In the genomic region with DNA sequence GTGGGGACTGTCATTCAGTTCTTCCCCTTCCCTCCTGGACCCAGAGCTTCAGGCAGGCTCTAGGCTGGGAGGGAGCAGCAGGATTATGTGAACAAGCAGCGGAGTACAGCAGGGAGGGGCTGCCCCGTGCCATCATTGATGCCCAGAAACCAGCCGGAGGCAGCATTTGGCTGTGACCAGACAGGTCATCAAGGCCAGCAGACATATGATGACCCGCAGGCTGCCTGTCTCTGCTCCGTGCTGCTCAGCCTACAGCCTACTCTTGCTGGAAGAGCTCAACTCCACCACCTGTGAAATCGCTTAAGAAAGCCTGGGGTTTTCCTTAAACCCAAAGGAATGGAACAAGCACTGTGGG, we compare ENCODE assay signal across 5 cellular contexts. TPM values are rescaled to one million over a fixed set of nuclear protein-coding genes. Genes with fewer than 3 reads are reported as not detected.
DNase-seq lines count a peak whose midpoint lies in the region; ATAC-seq lines count a peak whose summit lies in the region.
"Had no signal": no experiment of that assay in that cellular context is flagged by ENCODE, and none has a peak within 500 bp of the region (broad histone marks: within the 10 kb centered on the region; RNA-seq: fewer than 3 reads in every experiment).

No MANE protein-coding gene starts in this region.

- no peaks in the 10 kb centered on the region for H3K27me3 Mint-ChIP-seq in activated T-cell treated with anti-CD3 and anti-CD28 coated beads, Interleukin-2, amount 50 U/mL, for 72 hours (ENCODE audit: low read depth)

- H3K36me3 Mint-ChIP-seq in activated T-cell treated with anti-CD3 and anti-CD28 coated beads, Interleukin-2, amount 50 U/mL, for 72 hours (ENCODE audit: insufficient read depth in 2 of 2): peaks cover 11 to 18% of the 10 kb centered on the region in 2 donors

- H3K27ac Mint-ChIP-seq in activated T-cell treated with anti-CD3 and anti-CD28 coated beads, Interleukin-2, amount 50 U/mL, for 72 hours: peak overlapping the region; percentile 28

- DNase-seq in activated T-cell treated with anti-CD3 and anti-CD28 coated beads, Interleukin-2, amount 50 U/mL, for 72 hours: no peak
- no peak for DNase-seq in activated T-cell treated with anti-CD3 and anti-CD28 coated beads, Interleukin-2, amount 50 U/mL, for 48 hours
- DNase-seq: NCI-H2171 treated with DMSO at 0.1 percent for 48 hours; stimulated activated CD4-positive, alpha-beta T cell treated with anti-CD3 and anti-CD28 coated beads, Interleukin-4, amount 100 ng/mL, for 24 hours had no signal

- H3K4me1 Mint-ChIP-seq in activated T-cell treated with anti-CD3 and anti-CD28 coated beads, Interleukin-2, amount 50 U/mL, for 72 hours (ENCODE audit: low read depth): peaks cover 53% of the 10 kb centered on the region

- no peaks in the 10 kb centered on the region for H3K9me3 Mint-ChIP-seq in activated T-cell treated with anti-CD3 and anti-CD28 coated beads, Interleukin-2, amount 50 U/mL, for 72 hours

- no peak for ATAC-seq in activated T-cell treated with anti-CD3 and anti-CD28 coated beads, Interleukin-2, amount 50 U/mL, for 72 hours (replicated peaks in 1 of 2)

- H3K4me3 Mint-ChIP-seq in activated T-cell treated with anti-CD3 and anti-CD28 coated beads, Interleukin-2, amount 50 U/mL, for 72 hours: no peak overlapping the region

RNA-seq across cellular contexts. Expression of a gene that starts 4.9 kb away (rescaled TPM):
- 10 to 100 TPM; 24.2 to 26.1 TPM for total RNA-seq in activated T-cell treated with anti-CD3 and anti-CD28 coated beads, Interleukin-2, amount 50 U/mL, for 72 hours

RNA-seq across cellular contexts. Expression of a gene that starts 15.8 kb away (rescaled TPM):
- 10 to 100 TPM; 16.5 to 19.3 TPM for total RNA-seq in activated T-cell treated with anti-CD3 and anti-CD28 coated beads, Interleukin-2, amount 50 U/mL, for 72 hours

RNA-seq across cellular contexts. Expression of a gene that starts 18.0 kb away (rescaled TPM):
- 10 to 100 TPM; 39.2 to 50.6 TPM for total RNA-seq in activated T-cell treated with anti-CD3 and anti-CD28 coated beads, Interleukin-2, amount 50 U/mL, for 72 hours

RNA-seq across cellular contexts. Expression of a gene that starts 26.9 kb away (rescaled TPM):
- 10 to 100 TPM; 27.0 to 30.5 TPM for total RNA-seq in activated T-cell treated with anti-CD3 and anti-CD28 coated beads, Interleukin-2, amount 50 U/mL, for 72 hours

RNA-seq across cellular contexts. Expression of a gene that starts 42.6 kb away (rescaled TPM):
- not detected for total RNA-seq in activated T-cell treated with anti-CD3 and anti-CD28 coated beads, Interleukin-2, amount 50 U/mL, for 72 hours
- total RNA-seq: A673 had no signal
